Comparison of ENCODE assay signal across 1 cellular context in the genomic region with DNA sequence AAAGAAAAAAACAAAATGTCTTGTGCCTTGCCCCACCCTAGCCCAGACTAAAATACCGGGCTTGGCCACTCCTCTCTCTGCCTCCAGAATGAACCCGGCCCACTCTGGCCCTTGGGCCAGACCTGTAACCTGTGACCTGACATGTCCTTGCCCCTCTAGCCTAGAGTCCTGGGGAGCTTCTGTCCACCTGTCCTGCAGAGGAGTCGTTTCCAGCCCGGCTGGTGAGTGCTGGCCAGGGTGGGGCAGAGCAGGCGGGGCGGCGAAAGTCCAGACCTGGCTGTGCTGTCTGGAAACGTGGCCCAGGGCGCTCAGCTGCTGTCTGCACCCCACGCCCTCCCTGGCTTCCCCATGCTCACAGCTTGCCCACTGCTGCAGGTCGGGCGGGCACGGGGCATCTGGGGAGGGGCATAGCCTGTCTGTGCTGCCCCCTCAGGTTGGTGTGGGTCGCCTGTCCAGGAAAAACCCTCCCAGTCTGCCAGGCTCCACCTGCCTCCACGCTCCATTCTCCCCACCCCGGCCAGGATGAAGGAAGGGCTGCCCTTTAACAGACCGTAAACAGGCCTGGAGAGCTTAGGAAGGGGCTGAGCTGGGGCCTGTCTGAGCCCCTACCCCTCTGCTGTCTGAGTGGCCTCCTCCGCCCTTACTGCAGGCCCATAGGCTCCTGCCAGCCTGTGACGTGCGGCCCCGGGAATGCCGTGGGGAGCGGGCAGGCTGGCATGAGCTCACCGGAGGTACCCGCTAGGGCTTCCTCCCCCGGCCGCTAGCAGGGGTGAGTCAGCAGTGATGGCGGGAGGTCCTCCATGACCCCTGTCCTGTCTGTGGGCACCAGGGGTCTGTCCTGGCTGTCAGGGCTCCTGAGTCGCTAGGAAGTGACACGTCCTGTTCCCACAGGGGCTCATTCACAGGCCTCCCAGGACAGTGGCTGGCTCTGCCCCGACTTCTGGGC.
A peak's percentile ranks its signal among the peaks of the same experiment; 100 is the strongest.
TF ChIP-seq lines count a peak whose summit lies in the region.

No MANE protein-coding gene starts in this region.

TF ChIP-seq in endothelial cell of umbilical vein, 7 proteins besides CTCF, POLR2A, EP300 and RAD21:
- TF ChIP-seq JUN (IDR thresholded peaks at IDR 0.05; ENCODE audit: borderline replicate concordance, insufficient read depth, insufficient read length, low read depth), result peak; percentile 64
- TF ChIP-seq MAX (IDR thresholded peaks at IDR 0.05; ENCODE audit: insufficient read depth, insufficient read length), result no peak
- TF ChIP-seq POLR2AphosphoS5 (IDR thresholded peaks at IDR 0.05; ENCODE audit: insufficient read depth, low read depth, low read length), result peak; percentile 95
- peak; percentile 94 for TF ChIP-seq FOS (IDR thresholded peaks at IDR 0.05; ENCODE audit: borderline replicate concordance, insufficient read depth, low read length)
- TF ChIP-seq MYC (IDR thresholded peaks at IDR 0.05; ENCODE audit: low read depth, low read length), result peak; percentile 49
- no peak for TF ChIP-seq EZH2 (IDR thresholded peaks at IDR 0.05; ENCODE audit: borderline replicate concordance, low read depth, low read length, severe bottlenecking)
- no peak for TF ChIP-seq GATA2 (IDR thresholded peaks at IDR 0.05; ENCODE audit: insufficient read depth, insufficient read length, low read depth, low read length)
